8 cellular contexts compared by ENCODE assay signal in the genomic region with DNA sequence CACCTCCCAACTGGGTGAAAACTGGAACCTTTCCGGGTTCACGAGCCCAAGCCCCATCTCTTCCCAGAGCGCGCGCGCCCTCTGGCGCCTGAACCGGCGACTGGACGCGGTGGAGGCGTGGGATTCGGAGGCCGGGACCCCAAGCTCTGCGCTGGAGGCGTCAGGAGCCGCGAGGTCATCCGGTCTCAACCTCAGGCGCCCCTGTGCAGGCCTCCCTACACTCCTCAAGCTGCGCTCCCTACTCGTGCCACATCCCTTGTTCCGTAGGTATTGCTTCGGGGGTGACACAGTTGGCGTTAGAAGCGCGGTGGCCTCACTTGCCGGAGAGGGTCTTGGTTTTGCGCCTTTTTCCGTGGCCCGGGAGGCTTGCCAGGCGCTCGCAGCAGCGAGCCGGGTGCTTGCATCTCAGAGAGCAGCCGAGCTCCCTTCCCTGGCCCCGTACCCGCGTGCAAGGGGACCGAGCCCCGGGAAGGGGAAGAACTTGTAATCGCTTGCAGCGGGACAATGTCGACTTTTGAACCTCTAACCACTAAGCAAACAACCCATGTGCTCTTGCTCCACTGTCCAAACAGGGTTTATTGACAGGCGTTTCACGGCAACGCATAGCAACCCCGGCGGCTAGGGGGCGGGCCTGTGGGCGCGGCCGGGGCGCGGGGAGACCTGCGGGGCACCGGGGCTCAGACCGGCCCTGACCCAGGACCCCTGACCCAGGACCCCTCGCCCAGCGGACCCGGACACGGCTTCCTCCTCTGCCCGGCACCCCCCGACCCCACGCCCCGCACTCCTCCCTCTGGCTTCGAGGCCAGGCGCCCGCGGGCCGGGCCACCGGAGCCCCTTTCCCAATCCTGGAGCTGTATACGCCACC. TPM values are rescaled to one million over a fixed set of nuclear protein-coding genes. Genes with fewer than 3 reads are reported as not detected.
DNase-seq lines count a peak whose midpoint lies in the region; ATAC-seq and TF ChIP-seq lines count a peak whose summit lies in the region.

No MANE protein-coding gene starts in this region.

- CTCF ChIA-PET in naive thymus-derived CD4-positive, alpha-beta T cell (lab: Charles Lee): no interaction called here

- H3K27ac ChIP-seq in DOHH2 (ENCODE audit: low read depth, low read length) (no peak overlapping the region), epithelial cell of prostate (no peak overlapping the region)
- no peak overlapping the region for H3K27ac ChIP-seq in naive thymus-derived CD4-positive, alpha-beta T cell (ENCODE audit: low read depth, low read length)

- H3K4me3 ChIP-seq in DOHH2 (ENCODE audit: low read length): peak overlapping the region; percentile 44
- no peak overlapping the region for H3K4me3 ChIP-seq in naive thymus-derived CD4-positive, alpha-beta T cell (ENCODE audit: low read length)

- peaks cover 71 to 91% (median 82%) of the 10 kb centered on the region in 5 donors for H3K27me3 Mint-ChIP-seq in naive thymus-derived CD4-positive, alpha-beta T cell

- no peaks in the 10 kb centered on the region for H3K9me2 ChIP-seq in DOHH2 (replicated peaks; ENCODE audit: control insufficient read depth, low read length)

- H3K36me3 Mint-ChIP-seq in naive thymus-derived CD4-positive, alpha-beta T cell: no peaks in the 10 kb centered on the region

- H3K9me3 ChIP-seq in DOHH2 (ENCODE audit: control insufficient read depth, insufficient read depth, low read length): no peaks in the 10 kb centered on the region
- H3K9me3 ChIP-seq in naive thymus-derived CD4-positive, alpha-beta T cell (ENCODE audit: control insufficient read depth in 2 of 3, low read length in 3 of 3): no peaks in the 10 kb centered on the region

- peak overlapping the region in 9 of 10 donors; percentile 4 to 73 (median 52) for H3K4me3 Mint-ChIP-seq in naive thymus-derived CD4-positive, alpha-beta T cell

- peak overlapping the region; percentile 52 for H3K4me2 ChIP-seq in DOHH2 (ENCODE audit: low read length)

- peaks cover 0 to 12% (median 9%) of the 10 kb centered on the region in 7 donors for H3K4me1 Mint-ChIP-seq in naive thymus-derived CD4-positive, alpha-beta T cell

- no peaks in the 10 kb centered on the region for H3K79me2 ChIP-seq in DOHH2 (ENCODE audit: control insufficient read depth, low read length)

- H3K4me1 ChIP-seq in DOHH2 (ENCODE audit: control insufficient read depth, low read length): no peaks in the 10 kb centered on the region
- H3K4me1 ChIP-seq in naive thymus-derived CD4-positive, alpha-beta T cell (ENCODE audit: control insufficient read depth in 2 of 2, insufficient read depth in 2 of 2, low read length in 2 of 2): no peaks in the 10 kb centered on the region

- H3K9me3 Mint-ChIP-seq in naive thymus-derived CD4-positive, alpha-beta T cell: no peaks in the 10 kb centered on the region

- peak; percentile 19 for TF ChIP-seq CTCF in DOHH2 (IDR thresholded peaks at IDR 0.05; ENCODE audit: low read depth, low read length, poor library complexity, severe bottlenecking)

- ATAC-seq in HG03354 (IDR thresholded peaks at IDR 0.05; ENCODE audit: poor library complexity, severe bottlenecking, unreplicated experiment): peak; percentile 64
- peak; percentile 63 for ATAC-seq in SK-N-SH treated with all-trans-retinoic acid at 6 μM for 48 hours
- ATAC-seq in naive thymus-derived CD4-positive, alpha-beta T cell: peak; percentile 36
- ATAC-seq in GM18858 (IDR thresholded peaks at IDR 0.05; ENCODE audit: unreplicated experiment): no peak
- ATAC-seq in HG02884 (IDR thresholded peaks at IDR 0.05; ENCODE audit: unreplicated experiment): no peak

- intact Hi-C loops in naive thymus-derived CD4-positive, alpha-beta T cell (cut with micrococcal nuclease): loop anchor here in 1 of 2 donors (2.0 kb wide), 1 partner anchor 40 kb away; no protein-coding TSS in a partner anchor

- H4K20me1 ChIP-seq in DOHH2 (ENCODE audit: control insufficient read depth, insufficient read depth, low read depth, low read length): no peaks in the 10 kb centered on the region

- H3K36me3 ChIP-seq in DOHH2 (ENCODE audit: control insufficient read depth, low read length): no peaks in the 10 kb centered on the region
- no peaks in the 10 kb centered on the region for H3K36me3 ChIP-seq in naive thymus-derived CD4-positive, alpha-beta T cell (ENCODE audit: control insufficient read depth in 2 of 3, insufficient read depth in 3 of 3, low read length in 3 of 3)

- peak; percentile 18 for DNase-seq in epithelial cell of prostate (ENCODE audit: low read depth, low spot score)
- DNase-seq in naive thymus-derived CD4-positive, alpha-beta T cell: no peak
- DNase-seq in GM19240 (ENCODE audit: insufficient read length, low spot score): no peak

- H3K27ac Mint-ChIP-seq in naive thymus-derived CD4-positive, alpha-beta T cell: no peak overlapping the region

- POLR2A ChIA-PET in naive thymus-derived CD4-positive, alpha-beta T cell (lab: Charles Lee): no interaction called here

- no peaks in the 10 kb centered on the region for H3F3A ChIP-seq in DOHH2 (ENCODE audit: control insufficient read depth, insufficient read depth)

- peaks cover 30% of the 10 kb centered on the region for H3K27me3 ChIP-seq in DOHH2 (ENCODE audit: control insufficient read depth, low read length)
- peaks cover 0 to 32% of the 10 kb centered on the region in 2 donors for H3K27me3 ChIP-seq in naive thymus-derived CD4-positive, alpha-beta T cell (ENCODE audit: control insufficient read depth in 2 of 2, insufficient read depth in 2 of 2, low read length in 2 of 2)

TF ChIP-seq in SK-N-SH treated with all-trans-retinoic acid at 6 μM for 48 hours, 23 proteins besides CTCF, POLR2A, EP300 and RAD21:
- TF ChIP-seq RARB (CRISPR knock-in tag; IDR thresholded peaks at IDR 0.05): no peak
- TF ChIP-seq ESRRG (CRISPR knock-in tag; IDR thresholded peaks at IDR 0.05): no peak
- no peak for TF ChIP-seq CREB5 (CRISPR knock-in tag; IDR thresholded peaks at IDR 0.05; ENCODE audit: low read depth)
- TF ChIP-seq ZNF565 (CRISPR knock-in tag; conservative IDR thresholded peaks at IDR 0.05; ENCODE audit: low read depth): no peak
TF ChIP-seq in SK-N-SH treated with all-trans-retinoic acid at 6 μM for 48 hours: peak in this region for 0.

RNA-seq across cellular contexts. Expression of gene CDX2, which starts 8.5 kb away (rescaled TPM):
- total RNA-seq in naive thymus-derived CD4-positive, alpha-beta T cell: not detected
- not detected for polyA plus RNA-seq in naive thymus-derived CD4-positive, alpha-beta T cell

RNA-seq across cellular contexts. Expression of gene URAD, which starts 27.9 kb away (rescaled TPM):
- total RNA-seq in naive thymus-derived CD4-positive, alpha-beta T cell: not detected
- polyA plus RNA-seq in naive thymus-derived CD4-positive, alpha-beta T cell: not detected

RNA-seq across cellular contexts. Expression of gene PDX1, which starts 40.8 kb away (rescaled TPM):
- total RNA-seq in naive thymus-derived CD4-positive, alpha-beta T cell: not detected
- polyA plus RNA-seq in naive thymus-derived CD4-positive, alpha-beta T cell: not detected

Comparison
In these comparisons a context has a peak if more than half of its experiments do, and no peak if none do; other contexts are left out.
1. ATAC-seq: peak in HG03354 (single experiment), SK-N-SH treated with all-trans-retinoic acid at 6 μM for 48 hours (single experiment) and naive thymus-derived CD4-positive, alpha-beta T cell (single experiment); none in GM18858 (single experiment) and HG02884 (single experiment).